8 cellular contexts compared by ENCODE assay signal in the genomic region with DNA sequence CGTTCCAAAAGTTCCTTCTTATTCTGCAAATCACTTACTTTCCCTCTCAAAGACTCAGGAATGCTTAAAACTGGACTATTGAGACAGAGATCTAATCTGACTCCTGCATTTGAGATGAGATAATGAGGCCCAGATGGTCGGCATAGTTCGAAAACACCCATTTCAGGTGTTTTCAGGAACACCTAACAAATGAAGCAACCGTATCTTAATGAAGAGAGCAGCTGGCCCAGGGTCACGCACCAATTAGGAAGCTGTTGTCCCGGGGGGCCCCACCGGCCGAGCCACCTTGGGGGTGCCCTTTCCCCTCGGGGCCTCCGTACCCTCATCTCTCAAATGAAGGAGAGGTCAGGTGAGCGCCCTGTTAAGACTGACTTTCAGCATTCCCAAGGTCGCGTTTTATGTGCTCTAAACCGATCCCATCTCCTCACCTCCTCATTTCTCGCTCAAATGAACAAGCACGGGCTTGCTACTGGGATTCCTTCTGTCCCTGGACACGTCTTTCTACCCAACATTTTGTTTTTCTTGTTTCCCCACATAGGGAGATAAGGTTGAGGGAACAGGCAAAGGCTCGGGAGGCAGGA. TPM values are rescaled to one million over a fixed set of nuclear protein-coding genes. Genes with fewer than 3 reads are reported as not detected.
A peak's percentile ranks its signal among the peaks of the same experiment; 100 is the strongest.
DNase-seq lines count a peak whose midpoint lies in the region; TF ChIP-seq lines count a peak whose summit lies in the region.

No MANE protein-coding gene starts in this region.

- H4K91ac ChIP-seq in H9 (ENCODE audit: insufficient read length, low read depth, low read length) = no peak overlapping the region

- no peak overlapping the region for H4K5ac ChIP-seq in H9 (ENCODE audit: insufficient read length, low read depth, low read length)

- H3K9me3 ChIP-seq in H9 (ENCODE audit: control insufficient read depth, low read depth, low read length) = no peaks in the 10 kb centered on the region

- H2BK20ac ChIP-seq in H9 (ENCODE audit: low read depth, low read length, poor library complexity, severe bottlenecking) = no peak overlapping the region

- no peak overlapping the region for H3K4ac ChIP-seq in H9 (ENCODE audit: low read depth, low read length)

- H3K4me1 ChIP-seq in H9 (ENCODE audit: insufficient read depth, low read length) = no peaks in the 10 kb centered on the region
- peaks cover 13% of the 10 kb centered on the region for H3K4me1 ChIP-seq in rectal smooth muscle tissue (ENCODE audit: control insufficient read depth, insufficient read depth, low read length)

- no peak overlapping the region for H2BK12ac ChIP-seq in H9 (ENCODE audit: insufficient read length, low read depth, low read length)

- H2AK5ac ChIP-seq in H9 (ENCODE audit: insufficient read length, low read length) = no peak overlapping the region

- H2BK120ac ChIP-seq in H9 (ENCODE audit: low read depth, low read length, poor library complexity, severe bottlenecking) = no peak overlapping the region

- no peak overlapping the region for H4K8ac ChIP-seq in H9 (replicated peaks; ENCODE audit: insufficient read length, low read depth, low read length)

- TF ChIP-seq CTCF in H9 (conservative IDR thresholded peaks at IDR 0.05) = no peak
- no peak for TF ChIP-seq CTCF in VCaP (conservative IDR thresholded peaks at IDR 0.05)

- H3K56ac ChIP-seq in H9 (ENCODE audit: insufficient read length, low read depth, low read length) = no peak overlapping the region

- H3K23me2 ChIP-seq in H9 (ENCODE audit: insufficient read length, low read depth, low read length, poor library complexity, severe bottlenecking) = peaks cover 13% of the 10 kb centered on the region

- peak overlapping the region in 1 of 3 experiments; percentile 45; a peak in 2 of 7 replicates for H3K27ac Mint-ChIP-seq in H9

- peaks cover 4% of the 10 kb centered on the region; the same call in 1 of the 2 replicates for H3K79me2 ChIP-seq in H9 (ENCODE audit: insufficient read depth, low read length)

- no peak overlapping the region for H3K18ac ChIP-seq in H9 (ENCODE audit: insufficient read length, low read depth, low read length)

- H2AFZ ChIP-seq in H9 (ENCODE audit: low read length) = no peak overlapping the region

- peaks cover 40% of the 10 kb centered on the region for H3K27me3 Mint-ChIP-seq in H9 (ENCODE audit: low read depth)

- H3K9ac ChIP-seq in H9 (ENCODE audit: extremely low read depth, insufficient read length, low read length) (peak overlapping the region; percentile 56), rectal smooth muscle tissue (ENCODE audit: low read length) (peak overlapping the region; percentile 42)

- H3K4me1 Mint-ChIP-seq in H9 = peaks cover 13 to 40% of the 10 kb centered on the region in 2 experiments

- no peaks in the 10 kb centered on the region for H4K20me1 ChIP-seq in H9 (ENCODE audit: control insufficient read depth, insufficient read depth, insufficient read length)

- H2BK5ac ChIP-seq in H9 (ENCODE audit: insufficient read length, low read length) = no peak overlapping the region

- no CpG with 5 or more reads among the region's 18 CpGs for WGBS in H9 (ENCODE audit: extremely low coverage, insufficient read length, low lambda C conversion rate)

- DNase-seq in H9 = peak; percentile 20
- DNase-seq in germinal center (ENCODE audit: low spot score) = peak; percentile 41
- DNase-seq in SK-N-DZ (ENCODE audit: low spot score) = no peak
- no peak for DNase-seq in RKO (ENCODE audit: low spot score)
- DNase-seq in NCI-H226 = no peak
- DNase-seq in stimulated activated CD4-positive, alpha-beta T cell treated with anti-CD3 and anti-CD28 coated beads, Interleukin-2, amount 100 ng/mL, for 24 hours = no peak

- H3K4me3 ChIP-seq in rectal smooth muscle tissue (ENCODE audit: low read length) = peak overlapping the region; percentile 80

- H3K27ac ChIP-seq in H9 (ENCODE audit: insufficient read length, low read depth, low read length) (no peak overlapping the region), VCaP (peak overlapping the region; percentile 79), rectal smooth muscle tissue (ENCODE audit: low read depth, low read length) (no peak overlapping the region)

- H3K4me3 Mint-ChIP-seq in H9 = peak overlapping the region; percentile 99

- peaks cover 8 to 24% (median 24%) of the 10 kb centered on the region in 3 experiments for H3K36me3 Mint-ChIP-seq in H9 (ENCODE audit: insufficient read depth in 1 of 3, low read depth in 3 of 3)

- no peak overlapping the region for H3K14ac ChIP-seq in H9 (ENCODE audit: insufficient read depth, low read length)

- H3K27me3 ChIP-seq in H9 (ENCODE audit: insufficient read depth, low read length) (no peaks in the 10 kb centered on the region; the same call in 1 of the 2 replicates), rectal smooth muscle tissue (ENCODE audit: control insufficient read depth, insufficient read depth, low read length) (no peaks in the 10 kb centered on the region)

- H3T11ph ChIP-seq in H9 (ENCODE audit: low read length) = no peak overlapping the region

- no peak overlapping the region for H2BK15ac ChIP-seq in H9 (ENCODE audit: low read depth, low read length)

- peaks cover 4% of the 10 kb centered on the region for H3K79me1 ChIP-seq in H9 (ENCODE audit: insufficient read depth, low read depth, low read length, poor library complexity, severe bottlenecking)

- peaks cover 5% of the 10 kb centered on the region for H3K36me3 ChIP-seq in rectal smooth muscle tissue (ENCODE audit: control insufficient read depth, insufficient read depth, low read length)

- peak overlapping the region; percentile 96 for H3K4me2 ChIP-seq in H9 (ENCODE audit: insufficient read depth, insufficient read length, low read length)

- H3K9me3 Mint-ChIP-seq in H9 = peaks cover 2 to 3% of the 10 kb centered on the region in 2 experiments; a peak in 2 of 5 replicates

- no peak overlapping the region for H3K23ac ChIP-seq in H9 (ENCODE audit: insufficient read length, low read depth, low read length)

RNA-seq across cellular contexts. Expression of a gene that starts 0.8 kb away (rescaled TPM):
- total RNA-seq in H9 (2021) = 84.3 and 85.9 TPM in 2 replicates
- polyA plus RNA-seq in SK-N-DZ (2014; cell fraction: cytosol; rRNA removed) = 40.9 and 43.3 TPM in 2 replicates
- 27.2 and 40.4 TPM in 2 replicates for polyA plus RNA-seq in SK-N-DZ (2014; cell fraction: nucleus; rRNA removed)

Comparison
In these comparisons a context has a peak if more than half of its experiments do, and no peak if none do; other contexts are left out.
1. DNase-seq: peak in H9 (single experiment) and germinal center (single experiment); none in SK-N-DZ (single experiment), RKO (single experiment), NCI-H226 (single experiment) and stimulated activated CD4-positive, alpha-beta T cell treated with anti-CD3 and anti-CD28 coated beads, Interleukin-2, amount 100 ng/mL, for 24 hours (0 of 2).